Comparison of ENCODE assay signal across 17 cellular contexts in genomic region chrX:64853424-64853823, GRCh38.
A peak's percentile ranks its signal among the peaks of the same experiment; 100 is the strongest.
DNase-seq lines count a peak whose midpoint lies in the region; ATAC-seq and FAIRE-seq lines count a peak whose summit lies in the region.
"Had no signal": no experiment of that assay in that cellular context is flagged by ENCODE, and none has a peak within 500 bp of the region (broad histone marks: within the 10 kb centered on the region; RNA-seq: fewer than 3 reads in every experiment).

No MANE protein-coding gene starts in this region.

- DNase-seq in activated naive CD4-positive, alpha-beta T cell treated with anti-CD3 and anti-CD28 coated beads, Interleukin-2, amount 10 ng/mL, durations not matched to agents 7 days and 5 days: no peak
- DNase-seq in activated naive CD4-positive, alpha-beta T cell treated with Interleukin-2 at 50 U/mL for 16 hours: no peak
- no peak for DNase-seq in GM19239 (ENCODE audit: insufficient read length, low spot score)
- no peak for DNase-seq in activated CD8-positive, alpha-beta T cell treated with anti-CD3 and anti-CD28 coated beads, Interleukin-2, amount 10 ng/mL, durations not matched to agents 7 days and 5 days
- no peak for DNase-seq in central memory CD8-positive, alpha-beta T cell (ENCODE audit: low spot score in 2 of 2)
- DNase-seq: AML-193; KBM-7; NCI-H1048; NCI-H1694; NCI-H2107; NCI-H345; NCI-H526 treated with DMSO at 0.1 percent for 48 hours; NK-92 treated with Interleukin-12 subunit alpha and Interleukin-12 subunit beta, amount 100 ng/mL, for 24 hours had no signal

- no peaks in the 10 kb centered on the region for H3K27me3 Mint-ChIP-seq in activated naive CD4-positive, alpha-beta T cell treated with anti-CD3 and anti-CD28 coated beads, Interleukin-2, amount 10 ng/mL, durations not matched to agents 7 days and 5 days
- no peaks in the 10 kb centered on the region for H3K27me3 Mint-ChIP-seq in activated CD8-positive, alpha-beta T cell treated with anti-CD3 and anti-CD28 coated beads, Interleukin-2, amount 10 ng/mL, durations not matched to agents 7 days and 5 days (ENCODE audit: low read depth)
- no peaks in the 10 kb centered on the region for H3K27me3 Mint-ChIP-seq in central memory CD8-positive, alpha-beta T cell

- FAIRE-seq in GM19239 (lab: Jason Lieb, UNC): peak; percentile 37
- FAIRE-seq: H54 had no signal

- H3K36me3 Mint-ChIP-seq in activated naive CD4-positive, alpha-beta T cell treated with anti-CD3 and anti-CD28 coated beads, Interleukin-2, amount 10 ng/mL, durations not matched to agents 7 days and 5 days: peaks cover 52% of the 10 kb centered on the region
- peaks cover 42% of the 10 kb centered on the region for H3K36me3 Mint-ChIP-seq in activated CD8-positive, alpha-beta T cell treated with anti-CD3 and anti-CD28 coated beads, Interleukin-2, amount 10 ng/mL, durations not matched to agents 7 days and 5 days (ENCODE audit: low read depth)
- H3K36me3 Mint-ChIP-seq in central memory CD8-positive, alpha-beta T cell (ENCODE audit: insufficient read depth): peaks cover 2% of the 10 kb centered on the region

- H3K27ac Mint-ChIP-seq in activated naive CD4-positive, alpha-beta T cell treated with anti-CD3 and anti-CD28 coated beads, Interleukin-2, amount 10 ng/mL, durations not matched to agents 7 days and 5 days: no peak overlapping the region
- H3K27ac Mint-ChIP-seq in activated CD8-positive, alpha-beta T cell treated with anti-CD3 and anti-CD28 coated beads, Interleukin-2, amount 10 ng/mL, durations not matched to agents 7 days and 5 days: peak overlapping the region; percentile 68
- peak overlapping the region; percentile 19 for H3K27ac Mint-ChIP-seq in central memory CD8-positive, alpha-beta T cell (ENCODE audit: low read depth)

- peaks cover 57% of the 10 kb centered on the region for H3K9me3 Mint-ChIP-seq in activated naive CD4-positive, alpha-beta T cell treated with anti-CD3 and anti-CD28 coated beads, Interleukin-2, amount 10 ng/mL, durations not matched to agents 7 days and 5 days
- peaks cover 32% of the 10 kb centered on the region for H3K9me3 Mint-ChIP-seq in activated CD8-positive, alpha-beta T cell treated with anti-CD3 and anti-CD28 coated beads, Interleukin-2, amount 10 ng/mL, durations not matched to agents 7 days and 5 days (ENCODE audit: insufficient read depth)
- peaks cover 24% of the 10 kb centered on the region for H3K9me3 Mint-ChIP-seq in central memory CD8-positive, alpha-beta T cell

- H3K4me1 Mint-ChIP-seq in activated naive CD4-positive, alpha-beta T cell treated with anti-CD3 and anti-CD28 coated beads, Interleukin-2, amount 10 ng/mL, durations not matched to agents 7 days and 5 days: peaks cover 38% of the 10 kb centered on the region
- peaks cover 28% of the 10 kb centered on the region for H3K4me1 Mint-ChIP-seq in activated CD8-positive, alpha-beta T cell treated with anti-CD3 and anti-CD28 coated beads, Interleukin-2, amount 10 ng/mL, durations not matched to agents 7 days and 5 days (ENCODE audit: low read depth)
- peaks cover 28% of the 10 kb centered on the region for H3K4me1 Mint-ChIP-seq in central memory CD8-positive, alpha-beta T cell

- H3K4me3 Mint-ChIP-seq in activated naive CD4-positive, alpha-beta T cell treated with anti-CD3 and anti-CD28 coated beads, Interleukin-2, amount 10 ng/mL, durations not matched to agents 7 days and 5 days: peak overlapping the region; percentile 40
- H3K4me3 Mint-ChIP-seq in activated CD8-positive, alpha-beta T cell treated with anti-CD3 and anti-CD28 coated beads, Interleukin-2, amount 10 ng/mL, durations not matched to agents 7 days and 5 days: no peak overlapping the region
- peak overlapping the region; percentile 26 for H3K4me3 Mint-ChIP-seq in central memory CD8-positive, alpha-beta T cell

- POLR2A ChIA-PET in activated CD8-positive, alpha-beta T cell treated with anti-CD3 and anti-CD28 coated beads, Interleukin-2, amount 10 ng/mL, durations not matched to agents 7 days and 5 days (lab: Charles Lee): no interaction called here

- CTCF ChIA-PET in activated naive CD4-positive, alpha-beta T cell treated with anti-CD3 and anti-CD28 coated beads, Interleukin-2, amount 10 ng/mL, durations not matched to agents 7 days and 5 days (lab: Charles Lee): no interaction called here
- CTCF ChIA-PET in activated CD8-positive, alpha-beta T cell treated with anti-CD3 and anti-CD28 coated beads, Interleukin-2, amount 10 ng/mL, durations not matched to agents 7 days and 5 days (lab: Charles Lee): interaction anchor here (1.0 kb wide), 1 partner anchor 12 kb away, joined by 5 read pairs; no protein-coding TSS in a partner anchor

- ATAC-seq in activated CD8-positive, alpha-beta T cell treated with anti-CD3 and anti-CD28 coated beads, Interleukin-2, amount 10 ng/mL, durations not matched to agents 7 days and 5 days: no peak
- ATAC-seq in central memory CD8-positive, alpha-beta T cell (replicated peaks; ENCODE audit: extremely low read depth, poor library complexity, severe bottlenecking): no peak
- ATAC-seq in GM19452 (IDR thresholded peaks at IDR 0.05; ENCODE audit: unreplicated experiment) (no peak), HG03571 (IDR thresholded peaks at IDR 0.05; ENCODE audit: unreplicated experiment) (no peak), HG02763 (IDR thresholded peaks at IDR 0.05; ENCODE audit: unreplicated experiment) (no peak)
